In genomic region chr1:108559215-108560142, GRCh38 we compare ENCODE assay signal across 8 cellular contexts. TPM values are rescaled to one million over a fixed set of nuclear protein-coding genes. Genes with fewer than 3 reads are reported as not detected.
DNase-seq lines count a peak whose midpoint lies in the region; ATAC-seq and TF ChIP-seq lines count a peak whose summit lies in the region.

Gene EEIG2 (plus strand): TSS chr1:108560100. CDS start chr1:108560429, 329 bp downstream.

- peak within 1 kb of the TSS; percentile 88 for H4K5ac ChIP-seq in IMR-90 (ENCODE audit: low read depth, low read length)

- BruUV-seq in IMR-90 (replicated peaks; lab: Mats Ljungman, UMichigan) (no TSS peak), Panc1 (replicated peaks; lab: Mats Ljungman, UMichigan) (no TSS peak)

- TF ChIP-seq CTCF in IMR-90 (conservative IDR thresholded peaks at IDR 0.05; ENCODE audit: low read depth, low read length) (peak; percentile 88), Panc1 (IDR thresholded peaks at IDR 0.05) (peak; percentile 93), fibroblast of mammary gland (conservative IDR thresholded peaks at IDR 0.05; ENCODE audit: control insufficient read depth, insufficient read depth, low read depth, low read length) (peak; percentile 24), natural killer cell (IDR thresholded peaks at IDR 0.05) (peak; percentile 74)

- H3K27me3 Mint-ChIP-seq in activated T-cell treated with anti-CD3 and anti-CD28 coated beads, Interleukin-2, amount 50 U/mL, for 4 hours (ENCODE audit: low read depth), result no peaks in the 10 kb centered on the region
- no peaks in the 10 kb centered on the region for H3K27me3 Mint-ChIP-seq in natural killer cell (ENCODE audit: low read depth in 2 of 2)
- no peaks in the 10 kb centered on the region for H3K27me3 Mint-ChIP-seq in stimulated activated naive B cell treated with anti-CD40 and anti-IgM and Interleukin-4, amounts not matched to agents 10 μg/mL and 1 μg/mL and 100 μg/mL, for 72 hours

- peak within 1 kb of the TSS; percentile 65 for H2BK120ac ChIP-seq in IMR-90 (ENCODE audit: low read depth, low read length)

- H3K79me1 ChIP-seq in IMR-90 (ENCODE audit: low read depth in 1 of 2, low read length in 2 of 2), result peaks cover 11 to 35% of the 10 kb centered on the region in 2 experiments

- H3K4ac ChIP-seq in IMR-90 (ENCODE audit: low read depth, low read length), result peak within 1 kb of the TSS; percentile 66

- H3K27ac ChIP-seq in IMR-90 (ENCODE audit: insufficient read depth, low read length) (peak within 1 kb of the TSS; percentile 39), Panc1 (ENCODE audit: low read length) (peak within 1 kb of the TSS; percentile 73)

- peak within 1 kb of the TSS; percentile 74 for H3K9ac ChIP-seq in IMR-90 (ENCODE audit: low read depth, low read length)

- TF ChIP-seq RAD21 in IMR-90 (IDR thresholded peaks at IDR 0.05; ENCODE audit: low read length), result peak; percentile 48

- intact Hi-C loops in IMR-90 (cut with micrococcal nuclease) (loop anchor here (2.0 to 5.0 kb wide), 3 partner anchors 38 to 83 kb away; no protein-coding TSS in a partner anchor), Panc1 (cut with micrococcal nuclease; ENCODE audit: unreplicated experiment) (no loop called here), natural killer cell (cut with micrococcal nuclease) (loop anchor here (2.0 to 5.0 kb wide), 2 partner anchors 87 to 133 kb away; partner anchors contain the start of gene PRPF38B)

- H2AFZ ChIP-seq in IMR-90 (replicated peaks; ENCODE audit: low read length, poor library complexity), result peak within 1 kb of the TSS; percentile 88

- H4K91ac ChIP-seq in IMR-90 (ENCODE audit: insufficient read depth, low read depth, low read length), result peak within 1 kb of the TSS; percentile 49

- H2AK5ac ChIP-seq in IMR-90 (ENCODE audit: low read depth, low read length), result no peak within 1 kb of the TSS

- H3K9me1 ChIP-seq in IMR-90 (ENCODE audit: insufficient read depth, low read length), result peaks cover 2% of the 10 kb centered on the region; the same call in 1 of the 2 replicates

- no peaks in the 10 kb centered on the region for H3K36me3 ChIP-seq in IMR-90 (ENCODE audit: control insufficient read depth, insufficient read depth, low read length)
- H3K36me3 ChIP-seq in Panc1 (ENCODE audit: control insufficient read depth, insufficient read depth, low read length), result no peaks in the 10 kb centered on the region

- 0 out of 3 replicates have a peak within 1 kb of the TSS, but pooled peaks have one; percentile 11 for H2BK15ac ChIP-seq in IMR-90 (ENCODE audit: low read depth, low read length)

- H3K4me3 ChIP-seq in IMR-90 (ENCODE audit: insufficient read depth, low read depth, low read length), result peak within 1 kb of the TSS; percentile 82
- H3K4me3 ChIP-seq in Panc1 (ENCODE audit: low read depth in 2 of 2, low read length in 2 of 2), result peak within 1 kb of the TSS; percentile 56 to 67
- H3K4me3 ChIP-seq in fibroblast of mammary gland (ENCODE audit: control insufficient read depth, low read depth, low read length), result peak within 1 kb of the TSS; percentile 78

- no peaks in the 10 kb centered on the region for H4K20me1 ChIP-seq in IMR-90 (ENCODE audit: insufficient read depth, low read length)

- dilution Hi-C loops in IMR-90 (cut with HindIII; ENCODE audit: low sequenced_read_pairs, unreplicated experiment), result no loop called here

- H3K4me3 Mint-ChIP-seq in activated T-cell treated with anti-CD3 and anti-CD28 coated beads, Interleukin-2, amount 50 U/mL, for 4 hours, result peak within 1 kb of the TSS; percentile 95
- H3K4me3 Mint-ChIP-seq in natural killer cell, result peak within 1 kb of the TSS; percentile 95
- peak within 1 kb of the TSS; percentile 95 for H3K4me3 Mint-ChIP-seq in stimulated activated naive B cell treated with anti-CD40 and anti-IgM and Interleukin-4, amounts not matched to agents 10 μg/mL and 1 μg/mL and 100 μg/mL, for 72 hours

- peak within 1 kb of the TSS; percentile 95 for H3K4me2 ChIP-seq in IMR-90 (ENCODE audit: low read depth, low read length)

- H3K27me3 ChIP-seq in IMR-90 (ENCODE audit: control insufficient read depth, insufficient read depth, low read length) (peaks cover 3% of the 10 kb centered on the region), Panc1 (ENCODE audit: control insufficient read depth, insufficient read depth, low read length) (no peaks in the 10 kb centered on the region)

- in situ Hi-C loops in IMR-90 (cut with MboI; ENCODE audit: low sequenced_read_pairs) (no loop called here), Panc1 (cut with HindIII; ENCODE audit: low pct_unique_long_range_greater_than_20kb, low sequenced_read_pairs) (no loop called here)

- H3K56ac ChIP-seq in IMR-90 (ENCODE audit: extremely low read depth, insufficient read depth, low read length), result peak within 1 kb of the TSS; percentile 70; the same call in 1 of the 2 replicates

- DNase-seq in DMS79 treated with DMSO at 0.1 percent for 48 hours (lab: John Stamatoyannopoulos, UW), result peak; percentile 83
- peak; percentile 82 for DNase-seq in IMR-90
- DNase-seq in Panc1 (ENCODE audit: low read depth, low spot score), result no peak
- peak; percentile 89 for DNase-seq in activated T-cell treated with anti-CD3 and anti-CD28 coated beads, Interleukin-2, amount 50 U/mL, for 4 hours
- peak; percentile 87 for DNase-seq in fibroblast of mammary gland (ENCODE audit: low read depth)
- DNase-seq in natural killer cell, result peak; percentile 85
- DNase-seq in stimulated activated naive B cell treated with anti-CD40 and anti-IgM and Interleukin-4, amounts not matched to agents 10 μg/mL and 1 μg/mL and 100 μg/mL, for 72 hours, result peak; percentile 89

- no peaks in the 10 kb centered on the region for H3K36me3 Mint-ChIP-seq in activated T-cell treated with anti-CD3 and anti-CD28 coated beads, Interleukin-2, amount 50 U/mL, for 4 hours (ENCODE audit: insufficient read depth)
- no peaks in the 10 kb centered on the region for H3K36me3 Mint-ChIP-seq in natural killer cell
- peaks cover 10 to 13% of the 10 kb centered on the region in 2 donors for H3K36me3 Mint-ChIP-seq in stimulated activated naive B cell treated with anti-CD40 and anti-IgM and Interleukin-4, amounts not matched to agents 10 μg/mL and 1 μg/mL and 100 μg/mL, for 72 hours

- ATAC-seq in GM21576 (IDR thresholded peaks at IDR 0.05; ENCODE audit: unreplicated experiment) (peak; percentile 68), IMR-90 (ENCODE audit: low read depth) (peak; percentile 99), Panc1 (peak; percentile 93), natural killer cell (peak; percentile 88 to 95 (median 91))
- peak; percentile 89 to 94 for ATAC-seq in activated T-cell treated with anti-CD3 and anti-CD28 coated beads, Interleukin-2, amount 50 U/mL, for 4 hours
- peak; percentile 71 to 76 for ATAC-seq in stimulated activated naive B cell treated with anti-CD40 and anti-IgM and Interleukin-4, amounts not matched to agents 10 μg/mL and 1 μg/mL and 100 μg/mL, for 72 hours (replicated peaks)

- peak within 1 kb of the TSS; percentile 26 for H2BK20ac ChIP-seq in IMR-90 (ENCODE audit: low read depth, low read length)

- H3K4me1 Mint-ChIP-seq in activated T-cell treated with anti-CD3 and anti-CD28 coated beads, Interleukin-2, amount 50 U/mL, for 4 hours (ENCODE audit: low read depth), result peaks cover 39% of the 10 kb centered on the region
- peaks cover 30% of the 10 kb centered on the region in 2 donors for H3K4me1 Mint-ChIP-seq in natural killer cell
- peaks cover 11 to 34% of the 10 kb centered on the region in 2 donors for H3K4me1 Mint-ChIP-seq in stimulated activated naive B cell treated with anti-CD40 and anti-IgM and Interleukin-4, amounts not matched to agents 10 μg/mL and 1 μg/mL and 100 μg/mL, for 72 hours

- H3K9me3 ChIP-seq in IMR-90 (ENCODE audit: control insufficient read depth, insufficient read depth, low read length) (no peaks in the 10 kb centered on the region), Panc1 (ENCODE audit: control insufficient read depth, insufficient read depth, low read depth, low read length) (no peaks in the 10 kb centered on the region)

- WGBS in IMR-90 (ENCODE audit: extremely low coverage in 2 of 2, insufficient read length in 1 of 2), 2 experiments, result 0% methylated on average over 9 of the region's 55 CpGs; no CpG with 5 or more reads in 1 of the 2 experiments

- CTCF ChIA-PET in IMR-90 (lab: Yijun Ruan, JAX), result interaction anchor here (0.6 to 3.2 kb wide), 21 partner anchors 8 to 866 kb away, joined by 3 to 13 read pairs (median 3); partner anchors contain the start of gene PRPF38B
- CTCF ChIA-PET in Panc1 (lab: Charles Lee), result interaction anchor here (0.6 to 1.1 kb wide), 2 partner anchors 84 to 139 kb away, joined by 3 to 4 read pairs; no protein-coding TSS in a partner anchor

- H3K18ac ChIP-seq in IMR-90 (ENCODE audit: low read depth, low read length), result peak within 1 kb of the TSS; percentile 78

- peak within 1 kb of the TSS; percentile 62 for H3K14ac ChIP-seq in IMR-90 (replicated peaks; ENCODE audit: low read depth, low read length)

- H4K8ac ChIP-seq in IMR-90 (ENCODE audit: low read depth in 2 of 2, low read length in 2 of 2), result peak within 1 kb of the TSS; percentile 87 to 93

- H3K9me3 Mint-ChIP-seq in activated T-cell treated with anti-CD3 and anti-CD28 coated beads, Interleukin-2, amount 50 U/mL, for 4 hours, result no peaks in the 10 kb centered on the region
- H3K9me3 Mint-ChIP-seq in natural killer cell, result no peaks in the 10 kb centered on the region
- H3K9me3 Mint-ChIP-seq in stimulated activated naive B cell treated with anti-CD40 and anti-IgM and Interleukin-4, amounts not matched to agents 10 μg/mL and 1 μg/mL and 100 μg/mL, for 72 hours, result no peaks in the 10 kb centered on the region

- H3K4me1 ChIP-seq in IMR-90 (ENCODE audit: control insufficient read depth, insufficient read depth, low read length) (no peaks in the 10 kb centered on the region; the same call in 1 of the 2 replicates), Panc1 (ENCODE audit: control insufficient read depth, insufficient read depth, low read length) (peaks cover 6% of the 10 kb centered on the region)

- POLR2A ChIA-PET in IMR-90 (lab: Charles Lee; ENCODE audit: unreplicated experiment) (interaction anchor here (1.0 kb wide), 1 partner anchor 10 kb away, joined by 16 read pairs; no protein-coding TSS in a partner anchor), Panc1 (lab: Charles Lee) (no interaction called here)

- TF ChIP-seq POLR2A in IMR-90 (IDR thresholded peaks at IDR 0.05; ENCODE audit: low read depth, low read length), result no peak

- peak within 1 kb of the TSS; percentile 82 for H2AK9ac ChIP-seq in IMR-90 (replicated peaks; ENCODE audit: low read depth, low read length, poor library complexity)

- peak within 1 kb of the TSS; percentile 63 for H3K23ac ChIP-seq in IMR-90 (ENCODE audit: low read depth, low read length)

- H3K27ac Mint-ChIP-seq in natural killer cell, result peak within 1 kb of the TSS; percentile 86 to 88
- peak within 1 kb of the TSS; percentile 96 for H3K27ac Mint-ChIP-seq in stimulated activated naive B cell treated with anti-CD40 and anti-IgM and Interleukin-4, amounts not matched to agents 10 μg/mL and 1 μg/mL and 100 μg/mL, for 72 hours

- peak within 1 kb of the TSS; percentile 44 for H2BK5ac ChIP-seq in IMR-90 (ENCODE audit: low read depth, low read length, poor library complexity, severe bottlenecking)

RNA-seq across cellular contexts. Expression of gene EEIG2, which starts in this region (rescaled TPM):
- total RNA-seq in IMR-90 (2012; rRNA removed), result 4.8 and 5.8 TPM in 2 replicates
- polyA plus RNA-seq in IMR-90 (2012; rRNA removed), result 1.4 and 1.7 TPM in 2 replicates
- polyA plus RNA-seq in IMR-90 (2012; cell fraction: cytosol; rRNA removed), result 0.26 and 0.34 TPM in 2 replicates
- polyA plus RNA-seq in IMR-90 (2012; cell fraction: nucleus; rRNA removed; ENCODE audit: low replicate concordance), result 0.36 and 2.0 TPM in 2 replicates
- 5.4 TPM for total RNA-seq in Panc1 (2021; ENCODE audit: unreplicated experiment)
- 1.6 TPM for polyA plus RNA-seq in Panc1 (2012; ENCODE audit: insufficient read length)
- 1 to 10 TPM; 5.1 to 7.3 (median 6.4) TPM for total RNA-seq in activated T-cell treated with anti-CD3 and anti-CD28 coated beads, Interleukin-2, amount 50 U/mL, for 4 hours
- total RNA-seq in natural killer cell, result 10 to 100 TPM; 18.2 to 23.9 (median 20.3) TPM

Comparison
In these comparisons a context has a peak if more than half of its experiments do, and no peak if none do; other contexts are left out.
1. CTCF ChIP-seq: peak in every context shown above with its lines; median percentile 93 in Panc1; 88 in IMR-90; 74 in natural killer cell; 24 in fibroblast of mammary gland.